9 cellular contexts compared by ENCODE assay signal in the genomic region with DNA sequence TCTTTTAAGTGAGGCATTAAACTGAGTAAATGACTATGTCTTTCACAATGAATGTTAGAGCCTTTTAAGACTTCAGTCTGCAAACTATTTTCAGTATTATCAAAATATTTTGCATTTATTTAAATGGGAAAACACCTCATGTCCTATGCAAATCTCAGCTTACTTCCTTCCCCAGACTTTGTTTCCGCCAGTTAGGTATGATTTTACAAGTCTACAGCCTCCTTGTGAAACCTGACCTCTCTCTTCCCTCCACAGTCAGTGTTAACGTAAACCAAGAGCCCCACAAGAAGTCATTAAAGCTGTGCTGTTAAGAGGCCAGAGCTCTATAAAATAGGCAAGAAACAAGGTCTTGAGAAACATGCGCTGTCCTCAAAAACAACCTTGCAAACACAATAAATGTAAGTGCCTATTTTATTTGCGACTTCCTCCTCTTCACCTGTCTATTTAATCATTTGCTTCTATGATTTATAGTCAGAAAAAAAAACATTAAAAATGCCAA. TPM values are rescaled to one million over a fixed set of nuclear protein-coding genes. Genes with fewer than 3 reads are reported as not detected.
DNase-seq lines count a peak whose midpoint lies in the region; ATAC-seq, FAIRE-seq and TF ChIP-seq lines count a peak whose summit lies in the region.
"Had no signal": no experiment of that assay in that cellular context is flagged by ENCODE, and none has a peak within 500 bp of the region (broad histone marks: within the 10 kb centered on the region; RNA-seq: fewer than 3 reads in every experiment).

No MANE protein-coding gene starts in this region.

- no peak for FAIRE-seq in endothelial cell of umbilical vein (lab: Jason Lieb, UNC)

- no peaks in the 10 kb centered on the region for H3K9me3 ChIP-seq in endothelial cell of umbilical vein (replicated peaks; ENCODE audit: control insufficient read depth, insufficient read depth, low read length)

- CTCF ChIA-PET in endothelial cell of umbilical vein (lab: Charles Lee), result interaction anchor here (1.0 to 1.3 kb wide), 4 partner anchors 19 to 54 kb away, joined by 3 read pairs; no protein-coding TSS in a partner anchor

- H3K36me3 ChIP-seq in endothelial cell of umbilical vein (ENCODE audit: control insufficient read depth in 2 of 2, extremely low read depth in 1 of 2, insufficient read depth in 2 of 2, low read length in 2 of 2), result no peaks in the 10 kb centered on the region

- TF ChIP-seq CTCF in endothelial cell of umbilical vein (IDR thresholded peaks at IDR 0.05; ENCODE audit: extremely low read depth in 1 of 2, insufficient read depth in 1 of 2, low read depth in 1 of 2, low read length in 2 of 2), result no peak

- H3K27ac ChIP-seq in endothelial cell of umbilical vein (ENCODE audit: insufficient read depth, low read depth, low read length), result no peak overlapping the region

- no peak for TF ChIP-seq POLR2A in endothelial cell of umbilical vein (IDR thresholded peaks at IDR 0.05; ENCODE audit: low read depth, low read length)

- no peaks in the 10 kb centered on the region for H4K20me1 ChIP-seq in endothelial cell of umbilical vein (replicated peaks; ENCODE audit: control insufficient read depth, extremely low read depth, insufficient read depth, low read length)

- no peak overlapping the region for H3K9ac ChIP-seq in endothelial cell of umbilical vein (replicated peaks; ENCODE audit: extremely low read depth, insufficient read depth, low read length)

- H3K27me3 ChIP-seq in endothelial cell of umbilical vein (ENCODE audit: control insufficient read depth in 2 of 2, insufficient read depth in 2 of 2, low read length in 2 of 2), result no peaks in the 10 kb centered on the region

- no peak overlapping the region for H2AFZ ChIP-seq in endothelial cell of umbilical vein (ENCODE audit: low read depth, low read length)

- peak; percentile 83 for ATAC-seq in GM21423 (IDR thresholded peaks at IDR 0.05; ENCODE audit: unreplicated experiment)
- peak; percentile 96 for ATAC-seq in HG03520 (IDR thresholded peaks at IDR 0.05; ENCODE audit: unreplicated experiment)
- ATAC-seq: activated CD8-positive, alpha-beta memory T cell treated with anti-CD3 and anti-CD28 coated beads, Interleukin-2, amount 10 ng/mL, durations not matched to agents 7 days and 5 days had no signal

- dilution Hi-C loops in endothelial cell of umbilical vein (cut with MboI; ENCODE audit: extremely low pct_ligation_motif_present, low sequenced_read_pairs), result no loop called here

- no peaks in the 10 kb centered on the region for H3K4me1 ChIP-seq in endothelial cell of umbilical vein (ENCODE audit: control insufficient read depth, extremely low read depth, insufficient read depth, low read length)

- peak; percentile 14 for DNase-seq in EH (ENCODE audit: low read depth)
- peak; percentile 28 for DNase-seq in endothelial cell of umbilical vein (ENCODE audit: low read depth, low spot score)
- no peak for DNase-seq in CD1c-positive myeloid dendritic cell (ENCODE audit: extremely low spot score)
- no peak for DNase-seq in effector CD8-positive, alpha-beta T cell (lab: John Stamatoyannopoulos, UW)
- no peak for DNase-seq in NCI-H146 treated with DMSO at 0.1 percent for 48 hours (lab: John Stamatoyannopoulos, UW; ENCODE audit: unreplicated experiment)
- no peak for DNase-seq in DMS153 (lab: John Stamatoyannopoulos, UW)
- DNase-seq: activated CD8-positive, alpha-beta memory T cell treated with anti-CD3 and anti-CD28 coated beads, Interleukin-2, amount 10 ng/mL, durations not matched to agents 7 days and 5 days had no signal

- POLR2A ChIA-PET in endothelial cell of umbilical vein (lab: Charles Lee), result no interaction called here

- no peak overlapping the region for H3K4me2 ChIP-seq in endothelial cell of umbilical vein (ENCODE audit: insufficient read depth, low read length)

- intact Hi-C loops in endothelial cell of umbilical vein (cut with micrococcal nuclease), result no loop called here

- no peak overlapping the region for H3K4me3 ChIP-seq in endothelial cell of umbilical vein (replicated peaks in 1 of 3; ENCODE audit: insufficient read depth in 1 of 3, low read depth in 1 of 3, low read length in 3 of 3)

- H3K9me1 ChIP-seq in endothelial cell of umbilical vein (replicated peaks; ENCODE audit: control insufficient read depth, extremely low read depth, insufficient read depth, low read length), result no peaks in the 10 kb centered on the region

- no peaks in the 10 kb centered on the region for H3K79me2 ChIP-seq in endothelial cell of umbilical vein (ENCODE audit: control insufficient read depth, insufficient read depth, low read length)

- no TSS peak for BruUV-seq in endothelial cell of umbilical vein (replicated peaks; lab: Mats Ljungman, UMichigan)

TF ChIP-seq in endothelial cell of umbilical vein, 7 proteins besides CTCF, POLR2A, EP300 and RAD21:
- TF ChIP-seq GATA2 (IDR thresholded peaks at IDR 0.05; ENCODE audit: insufficient read depth, insufficient read length, low read depth, low read length) (no peak), EZH2 (IDR thresholded peaks at IDR 0.05; ENCODE audit: borderline replicate concordance, low read depth, low read length, severe bottlenecking) (no peak), MYC (IDR thresholded peaks at IDR 0.05; ENCODE audit: low read depth, low read length) (no peak), JUN (IDR thresholded peaks at IDR 0.05; ENCODE audit: borderline replicate concordance, insufficient read depth, insufficient read length, low read depth) (no peak), FOS (IDR thresholded peaks at IDR 0.05; ENCODE audit: borderline replicate concordance, insufficient read depth, low read length) (no peak), POLR2AphosphoS5 (IDR thresholded peaks at IDR 0.05; ENCODE audit: insufficient read depth, low read depth, low read length) (no peak)
- TF ChIP-seq, protein P1, sequence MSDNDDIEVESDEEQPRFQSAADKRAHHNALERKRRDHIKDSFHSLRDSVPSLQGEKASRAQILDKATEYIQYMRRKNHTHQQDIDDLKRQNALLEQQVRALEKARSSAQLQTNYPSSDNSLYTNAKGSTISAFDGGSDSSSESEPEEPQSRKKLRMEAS (IDR thresholded peaks at IDR 0.05; ENCODE audit: insufficient read depth, insufficient read length), result no peak
TF ChIP-seq in endothelial cell of umbilical vein: peak in this region for 0.

RNA-seq across cellular contexts. Expression of gene PRTG, which starts 48.3 kb away (rescaled TPM):
- total RNA-seq in endothelial cell of umbilical vein, result 8.2 and 12.4 TPM in 2 replicates
- 3.0 and 3.4 TPM in 2 replicates for polyA plus RNA-seq in endothelial cell of umbilical vein
- polyA plus RNA-seq in endothelial cell of umbilical vein (2011; cell fraction: cytosol; rRNA removed), result 2.7 and 3.3 TPM in 2 replicates
- polyA plus RNA-seq in endothelial cell of umbilical vein (2011; cell fraction: nucleus; rRNA removed), result 11.0 and 12.5 TPM in 2 replicates
- 2.0 and 3.5 TPM in 2 replicates for polyA plus RNA-seq in endothelial cell of umbilical vein (2012)
- 11.5 and 14.7 TPM in 2 replicates for polyA minus RNA-seq in endothelial cell of umbilical vein
- 6.9 TPM for polyA minus RNA-seq in endothelial cell of umbilical vein (2011; cell fraction: cytosol; rRNA and poly(A)+ RNA removed)
- 32.6 and 34.8 TPM in 2 replicates for polyA minus RNA-seq in endothelial cell of umbilical vein (2011; cell fraction: nucleus; rRNA and poly(A)+ RNA removed)
- total RNA-seq: activated CD8-positive, alpha-beta memory T cell treated with anti-CD3 and anti-CD28 coated beads, Interleukin-2, amount 10 ng/mL, durations not matched to agents 7 days and 5 days had no signal

Comparison
In these comparisons a context has a peak if more than half of its experiments do, and no peak if none do; other contexts are left out.
1. DNase-seq: peak in EH (single experiment) and endothelial cell of umbilical vein (single experiment); none in CD1c-positive myeloid dendritic cell (single experiment), effector CD8-positive, alpha-beta T cell (single experiment), NCI-H146 treated with DMSO at 0.1 percent for 48 hours (single experiment) and DMS153 (single experiment).